Comparison of ENCODE assay signal across 8 cellular contexts in genomic region chr21:25733859-25734653, GRCh38. TPM values are rescaled to one million over a fixed set of nuclear protein-coding genes. Genes with fewer than 3 reads are reported as not detected.
DNase-seq lines count a peak whose midpoint lies in the region; ATAC-seq and TF ChIP-seq lines count a peak whose summit lies in the region.

No MANE protein-coding gene starts in this region.

- DNase-seq in activated T-cell treated with anti-CD3 and anti-CD28 coated beads for 1 hour (ENCODE audit: low read depth) = peak; percentile 19
- no peak for DNase-seq in activated T-cell treated with anti-CD3 and anti-CD28 coated beads, Interleukin-2, amount 50 U/mL, for 1 hour
- peak; percentile 21 to 34 for DNase-seq in NOMO-1 (lab: John Stamatoyannopoulos, UW; ENCODE audit: unreplicated experiment in 2 of 2)
- peak; percentile 57 for DNase-seq in left ventricle myocardium superior
- DNase-seq in retinal pigment epithelial cell (ENCODE audit: low read depth) = peak; percentile 42
- no peak for DNase-seq in COLO829 (ENCODE audit: low spot score)

- TF ChIP-seq CTCF in retinal pigment epithelial cell (conservative IDR thresholded peaks at IDR 0.05; ENCODE audit: low read depth, low read length) = no peak

- 2 to 4% (median 4%) methylated on average over 30 of the region's 30 CpGs for WGBS in adipose tissue, 3 donors

- intact Hi-C loops in left ventricle myocardium superior (cut with micrococcal nuclease) = no loop called here

- H3K27ac ChIP-seq in adipose tissue (ENCODE audit: low read depth, low read length) = peak overlapping the region; percentile 82

- ATAC-seq in HG02840 (IDR thresholded peaks at IDR 0.05; ENCODE audit: low FRiP score, unreplicated experiment) = peak; percentile 7
- ATAC-seq in left ventricle myocardium superior = peak; percentile 37

- H3K4me3 ChIP-seq in retinal pigment epithelial cell (ENCODE audit: low read length) = peak overlapping the region; percentile 99

RNA-seq across cellular contexts. Expression of gene ATP5PF, which starts 0.6 kb away (rescaled TPM):
- 100 to 1,000 TPM; 150 to 435 (median 420) TPM for polyA plus RNA-seq in adipose tissue
- total RNA-seq in left ventricle myocardium superior = 962 TPM

RNA-seq across cellular contexts. Expression of gene GABPA, which starts 0.7 kb away (rescaled TPM):
- polyA plus RNA-seq in adipose tissue = 10 to 100 TPM in 1 of 3 donors, 1 to 10 TPM in 2; 5.0 to 17.2 (median 8.3) TPM
- 19.3 TPM for total RNA-seq in left ventricle myocardium superior

Comparison
In these comparisons a context has a peak if more than half of its experiments do, and no peak if none do; other contexts are left out.
1. DNase-seq: peak in activated T-cell treated with anti-CD3 and anti-CD28 coated beads for 1 hour (single experiment), NOMO-1 (2 of 2), left ventricle myocardium superior (single experiment) and retinal pigment epithelial cell (single experiment); none in activated T-cell treated with anti-CD3 and anti-CD28 coated beads, Interleukin-2, amount 50 U/mL, for 1 hour (single experiment) and COLO829 (single experiment).